ENCODE assay signal across 7 cellular contexts in genomic region chr15:45458746-45459403, GRCh38.
DNase-seq lines count a peak whose midpoint lies in the region; ATAC-seq and TF ChIP-seq lines count a peak whose summit lies in the region.

No MANE protein-coding gene starts in this region.

- TF ChIP-seq CTCF in GM12873 (IDR thresholded peaks at IDR 0.05; ENCODE audit: insufficient read depth, low read depth, low read length, missing control alignments): peak; percentile 87
- TF ChIP-seq CTCF in VCaP (conservative IDR thresholded peaks at IDR 0.05): peak; percentile 90
- TF ChIP-seq CTCF in cardiac fibroblast (IDR thresholded peaks at IDR 0.05; ENCODE audit: low read depth, low read length): peak; percentile 85

- ATAC-seq in GM21526 (IDR thresholded peaks at IDR 0.05; ENCODE audit: low FRiP score, unreplicated experiment): no peak

- DNase-seq in NCI-H187 treated with DMSO at 0.1 percent for 48 hours (lab: John Stamatoyannopoulos, UW) (peak; percentile 17), cardiac fibroblast (ENCODE audit: low read depth in 2 of 2) (peak; percentile 59 to 62), kidney glomerular epithelial cell (lab: John Stamatoyannopoulos, UW) (peak; percentile 36)
- DNase-seq in stimulated activated CD4-positive, alpha-beta T cell treated with anti-CD3 and anti-CD28 coated beads, Interleukin-1b, Interleukin-23, amount 100 ng/mL, for 24 hours (ENCODE audit: low read depth in 4 of 4, low spot score in 1 of 4): peak; percentile 62 to 68 (median 64)

- H3K27ac ChIP-seq in VCaP: peak overlapping the region; percentile 77

- peak overlapping the region; percentile 12 to 41 for H3K4me3 ChIP-seq in cardiac fibroblast (replicated peaks in 1 of 2; ENCODE audit: low read depth in 2 of 2, low read length in 2 of 2)
